8 cellular contexts compared by ENCODE assay signal in genomic region chr2:102356381-102356712, GRCh38. TPM values are rescaled to one million over a fixed set of nuclear protein-coding genes. Genes with fewer than 3 reads are reported as not detected.
A peak's percentile ranks its signal among the peaks of the same experiment; 100 is the strongest.
DNase-seq lines count a peak whose midpoint lies in the region; ATAC-seq, FAIRE-seq and TF ChIP-seq lines count a peak whose summit lies in the region.

No MANE protein-coding gene starts in this region.

- H3K27me3 ChIP-seq in cardiac muscle cell (peaks cover 36% of the 10 kb centered on the region), HepG2 (ENCODE audit: control insufficient read depth in 1 of 2, insufficient read depth in 2 of 2, low read length in 2 of 2) (peaks cover 2 to 18% of the 10 kb centered on the region in 2 experiments; a peak in 4 of 5 replicates)

- WGBS in HepG2 (ENCODE audit: low lambda C conversion rate): 16% methylated on average over 7 of the region's 7 CpGs
- WGBS in urinary bladder: 29% methylated on average over 7 of the region's 7 CpGs

- intact Hi-C loops in left ventricle myocardium superior (cut with micrococcal nuclease) (loop anchor here (5.0 kb wide), 1 partner anchor 104 kb away; no protein-coding TSS in a partner anchor), HepG2 (cut with micrococcal nuclease; ENCODE audit: unreplicated experiment) (loop anchor here (5.0 to 10.0 kb wide), 3 partner anchors 329 to 472 kb away; no protein-coding TSS in a partner anchor)

- H3K4me2 ChIP-seq in HepG2 (ENCODE audit: low read depth, low read length): peak overlapping the region; percentile 92

- H3K9ac ChIP-seq in HepG2 (ENCODE audit: insufficient read depth, low read depth, low read length): no peak overlapping the region

- H3K4me3 Mint-ChIP-seq in activated T-helper 17 cell treated with anti-CD3 and anti-CD28 coated beads, Interleukin-2, amount 50 U/mL, for 72 hours: peak overlapping the region; percentile 96

- H3K27ac ChIP-seq in cardiac muscle cell (no peak overlapping the region), HepG2 (ENCODE audit: extremely low read length, insufficient read depth, low read length) (no peak overlapping the region), urinary bladder (ENCODE audit: low read depth) (no peak overlapping the region)

- no peak for TF ChIP-seq EP300 in HepG2 (IDR thresholded peaks at IDR 0.05; ENCODE audit: low read depth in 2 of 2, low read length in 2 of 2)
- no peak for TF ChIP-seq EP300 in HepG2 (CRISPR knock-in tag; IDR thresholded peaks at IDR 0.05; ENCODE audit: borderline replicate concordance)

- no peak for TF ChIP-seq POLR2A in HepG2 (IDR thresholded peaks at IDR 0.05; ENCODE audit: insufficient read depth in 1 of 2, low read depth in 2 of 2, low read length in 2 of 2)

- H3K4me3 ChIP-seq in cardiac muscle cell: peak overlapping the region; percentile 43
- peak overlapping the region in 2 of 3 experiments; percentile 55 to 77; a peak in 3 of 6 replicates for H3K4me3 ChIP-seq in HepG2 (replicated peaks in 1 of 3; ENCODE audit: insufficient read depth in 1 of 3, low read depth in 2 of 3, low read length in 3 of 3)
- H3K4me3 ChIP-seq in urinary bladder (ENCODE audit: low read depth, low read length): peak overlapping the region; percentile 54

- H4K20me1 ChIP-seq in HepG2 (ENCODE audit: insufficient read depth, low read length): no peaks in the 10 kb centered on the region

- no peak for TF ChIP-seq CTCF in cardiac muscle cell (IDR thresholded peaks at IDR 0.05; ENCODE audit: low read depth, low read length)
- TF ChIP-seq CTCF in HepG2 (CRISPR knock-in tag; IDR thresholded peaks at IDR 0.05): no peak
- TF ChIP-seq CTCF in GM13977 (IDR thresholded peaks at IDR 0.05; ENCODE audit: extremely low read depth, insufficient read depth, missing control alignments): no peak
- TF ChIP-seq CTCF in omental fat pad (IDR thresholded peaks at IDR 0.05): no peak

- CTCF ChIA-PET in HepG2 (lab: Yijun Ruan, JAX; ENCODE audit: low intra/inter-chr PET ratio, low total read pairs): interaction anchor here (1.8 kb wide), 1 partner anchor 473 kb away, joined by 8 read pairs; no protein-coding TSS in a partner anchor

- in situ Hi-C loops in HepG2 (cut with HindIII; ENCODE audit: extremely low pct_ligation_motif_present, low pct_unique_long_range_greater_than_20kb): loop anchor here (5.0 to 10.0 kb wide), 2 partner anchors 104 to 362 kb away; partner anchors contain the start of gene IL1R2
- in situ Hi-C loops in GM13977 (cut with MboI; ENCODE audit: low pct_unique_long_range_greater_than_20kb, low sequenced_read_pairs, unreplicated experiment): no loop called here

- DNase-seq in cardiac muscle cell (ENCODE audit: low read depth in 1 of 2, low spot score in 1 of 2) (no peak), left ventricle myocardium superior (no peak), HepG2 (ENCODE audit: low spot score) (no peak), left lobe of liver (ENCODE audit: low spot score) (no peak), GM13977 (ENCODE audit: low spot score) (no peak), omental fat pad (ENCODE audit: low spot score) (no peak)

- no peaks in the 10 kb centered on the region for H3K9me3 Mint-ChIP-seq in activated T-helper 17 cell treated with anti-CD3 and anti-CD28 coated beads, Interleukin-2, amount 50 U/mL, for 72 hours

- no peaks in the 10 kb centered on the region for H3K4me1 ChIP-seq in cardiac muscle cell (ENCODE audit: low read depth)
- peaks cover 2% of the 10 kb centered on the region for H3K4me1 ChIP-seq in HepG2 (ENCODE audit: insufficient read depth, low read length)
- H3K4me1 ChIP-seq in urinary bladder (ENCODE audit: insufficient read depth): no peaks in the 10 kb centered on the region

- no peak for ATAC-seq in left ventricle myocardium superior
- peak; percentile 21 for ATAC-seq in activated T-helper 17 cell treated with anti-CD3 and anti-CD28 coated beads, Interleukin-2, amount 50 U/mL, for 72 hours (replicated peaks)
- no peak for ATAC-seq in HepG2
- ATAC-seq in left lobe of liver: no peak
- no peak for ATAC-seq in omental fat pad (ENCODE audit: low FRiP score)

- POLR2A ChIA-PET in HepG2 (lab: Yijun Ruan, JAX): interaction anchor here (0.7 kb wide), 1 partner anchor 214 kb away, joined by 3 read pairs; no protein-coding TSS in a partner anchor

- H3K36me3 Mint-ChIP-seq in activated T-helper 17 cell treated with anti-CD3 and anti-CD28 coated beads, Interleukin-2, amount 50 U/mL, for 72 hours (ENCODE audit: low read depth): peaks cover 31% of the 10 kb centered on the region

- H3K9me3 ChIP-seq in cardiac muscle cell (ENCODE audit: low read depth): no peaks in the 10 kb centered on the region
- H3K9me3 ChIP-seq in HepG2 (ENCODE audit: low read length): no peaks in the 10 kb centered on the region

- no peaks in the 10 kb centered on the region for H3K27me3 Mint-ChIP-seq in activated T-helper 17 cell treated with anti-CD3 and anti-CD28 coated beads, Interleukin-2, amount 50 U/mL, for 72 hours

- H3K36me3 ChIP-seq in cardiac muscle cell (no peaks in the 10 kb centered on the region), HepG2 (replicated peaks in 1 of 2; ENCODE audit: control insufficient read depth in 1 of 2, insufficient read depth in 2 of 2, low read length in 2 of 2) (no peaks in the 10 kb centered on the region), urinary bladder (ENCODE audit: insufficient read depth) (no peaks in the 10 kb centered on the region)

- peak overlapping the region; percentile 93 for H3K27ac Mint-ChIP-seq in activated T-helper 17 cell treated with anti-CD3 and anti-CD28 coated beads, Interleukin-2, amount 50 U/mL, for 72 hours

- no peak for FAIRE-seq in HepG2 (lab: Jason Lieb, UNC)

- no peaks in the 10 kb centered on the region for H3K79me2 ChIP-seq in HepG2 (ENCODE audit: insufficient read depth, low read length)

- no TSS peak for BruUV-seq in HepG2 (replicated peaks; lab: Mats Ljungman, UMichigan)

- TF ChIP-seq RAD21 in HepG2 (CRISPR knock-in tag; IDR thresholded peaks at IDR 0.05): no peak

- no peak overlapping the region for H2AFZ ChIP-seq in HepG2 (ENCODE audit: low read length)

- H3K4me1 Mint-ChIP-seq in activated T-helper 17 cell treated with anti-CD3 and anti-CD28 coated beads, Interleukin-2, amount 50 U/mL, for 72 hours: peaks cover 28% of the 10 kb centered on the region

RNA-seq across cellular contexts. Expression of gene IL18R1, which starts 0.8 kb away (rescaled TPM):
- total RNA-seq in cardiac muscle cell (0.07 and 0.12 TPM in 2 replicates), left ventricle myocardium superior (1.3 TPM), HepG2 (2016; rRNA removed; fragmentation: Illumina TruSeq; extraction: Trizol) (0.04 TPM in 1 of 2 replicates, not detected in the other), urinary bladder (3.3 TPM), left lobe of liver (7.6 TPM), omental fat pad (10 to 100 TPM in 3 of 4 donors, 1 to 10 TPM in 1; 5.8 to 51.9 (median 24.4) TPM)
- polyA plus RNA-seq in cardiac muscle cell (0.04 and 0.47 TPM in 2 replicates), HepG2 (2011; rRNA removed) (0.01 and 0.08 TPM in 2 replicates), urinary bladder (3.3 TPM)
- total RNA-seq in activated T-helper 17 cell treated with anti-CD3 and anti-CD28 coated beads, Interleukin-2, amount 50 U/mL, for 72 hours: 10 to 100 TPM; 20.5 to 27.7 TPM
- total RNA-seq in HepG2 (2016; cell fraction: cytosol; rRNA removed; fragmentation: Illumina TruSeq; extraction: Trizol; ENCODE audit: low read depth): not detected in 2 replicates
- total RNA-seq in HepG2 (2016; cell fraction: insoluble cytoplasmic fraction; rRNA removed; fragmentation: Illumina TruSeq; extraction: Trizol): 0.28 TPM in 1 of 2 replicates, not detected in the other
- total RNA-seq in HepG2 (2016; cell fraction: membrane; rRNA removed; fragmentation: Illumina TruSeq; extraction: Trizol): 0.09 TPM in 1 of 2 replicates, not detected in the other
- total RNA-seq in HepG2 (2016; cell fraction: nucleus; rRNA removed; fragmentation: Illumina TruSeq; extraction: Trizol): 0.25 TPM in 1 of 2 replicates, not detected in the other
- polyA plus RNA-seq in HepG2 (2011; cell fraction: cytosol; rRNA removed): 0.09 TPM in 2 replicates
- 0.17 TPM in 1 of 2 replicates, not detected in the other for polyA plus RNA-seq in HepG2 (2011; cell fraction: nucleus; rRNA removed)
- 0.20 TPM in 1 of 2 replicates, not detected in the other for polyA plus RNA-seq in HepG2 (2012)
- polyA plus RNA-seq in HepG2 (2016; cell fraction: cytosol; fragmentation: Illumina TruSeq; extraction: Trizol; ENCODE audit: low read depth): 0.05 TPM in 1 of 2 replicates, not detected in the other
- 0.35 TPM in 1 of 2 replicates, not detected in the other for polyA plus RNA-seq in HepG2 (2016; cell fraction: insoluble cytoplasmic fraction; fragmentation: Illumina TruSeq; extraction: Trizol; ENCODE audit: low read depth)
- polyA plus RNA-seq in HepG2 (2016; cell fraction: membrane; fragmentation: Illumina TruSeq; extraction: Trizol; ENCODE audit: low read depth): 0.15 TPM in 1 of 2 replicates, not detected in the other
- polyA plus RNA-seq in HepG2 (2016; cell fraction: nucleus; fragmentation: Illumina TruSeq; extraction: Trizol; ENCODE audit: insufficient read depth, low read depth): 0.79 TPM in 1 of 2 replicates, not detected in the other
- 0.20 and 1.2 TPM in 2 replicates for polyA minus RNA-seq in HepG2 (2011; rRNA and poly(A)+ RNA removed; ENCODE audit: low replicate concordance)
- polyA minus RNA-seq in HepG2 (2011; cell fraction: cytosol; rRNA and poly(A)+ RNA removed): not detected in 2 replicates
- polyA minus RNA-seq in HepG2 (2011; cell fraction: nucleus; rRNA and poly(A)+ RNA removed): 0.12 and 1.4 TPM in 2 replicates

RNA-seq across cellular contexts. Expression of gene IL1RL1, which starts 45.0 kb away (rescaled TPM):
- total RNA-seq in cardiac muscle cell (not detected in 2 replicates), left ventricle myocardium superior (2.5 TPM), HepG2 (2016; rRNA removed; fragmentation: Illumina TruSeq; extraction: Trizol) (0.02 and 0.06 TPM in 2 replicates), urinary bladder (12.8 TPM), left lobe of liver (2.6 TPM), omental fat pad (100 to 1,000 TPM in 1 of 4 donors, 10 to 100 TPM in 3; 48.1 to 307 (median 62.3) TPM)
- polyA plus RNA-seq in cardiac muscle cell (not detected in 2 replicates), HepG2 (2011; rRNA removed) (0.03 and 0.04 TPM in 2 replicates), urinary bladder (7.3 TPM)
- under 1 TPM; 0.24 to 0.79 TPM for total RNA-seq in activated T-helper 17 cell treated with anti-CD3 and anti-CD28 coated beads, Interleukin-2, amount 50 U/mL, for 72 hours
- total RNA-seq in HepG2 (2016; cell fraction: cytosol; rRNA removed; fragmentation: Illumina TruSeq; extraction: Trizol; ENCODE audit: low read depth): not detected in 2 replicates
- total RNA-seq in HepG2 (2016; cell fraction: insoluble cytoplasmic fraction; rRNA removed; fragmentation: Illumina TruSeq; extraction: Trizol): not detected in 2 replicates
- total RNA-seq in HepG2 (2016; cell fraction: membrane; rRNA removed; fragmentation: Illumina TruSeq; extraction: Trizol): not detected in 2 replicates
- not detected in 2 replicates for total RNA-seq in HepG2 (2016; cell fraction: nucleus; rRNA removed; fragmentation: Illumina TruSeq; extraction: Trizol)
- 0.03 TPM in 1 of 2 replicates, not detected in the other for polyA plus RNA-seq in HepG2 (2011; cell fraction: cytosol; rRNA removed)
- polyA plus RNA-seq in HepG2 (2011; cell fraction: nucleus; rRNA removed): 0.07 TPM in 1 of 2 replicates, not detected in the other
- not detected in 2 replicates for polyA plus RNA-seq in HepG2 (2012)
- 0.09 TPM in 1 of 2 replicates, not detected in the other for polyA plus RNA-seq in HepG2 (2016; cell fraction: cytosol; fragmentation: Illumina TruSeq; extraction: Trizol; ENCODE audit: low read depth)
- polyA plus RNA-seq in HepG2 (2016; cell fraction: insoluble cytoplasmic fraction; fragmentation: Illumina TruSeq; extraction: Trizol; ENCODE audit: low read depth): not detected in 2 replicates
- polyA plus RNA-seq in HepG2 (2016; cell fraction: membrane; fragmentation: Illumina TruSeq; extraction: Trizol; ENCODE audit: low read depth): not detected in 2 replicates
- polyA plus RNA-seq in HepG2 (2016; cell fraction: nucleus; fragmentation: Illumina TruSeq; extraction: Trizol; ENCODE audit: insufficient read depth, low read depth): not detected in 2 replicates
- 0.72 TPM in 1 of 2 replicates, not detected in the other for polyA minus RNA-seq in HepG2 (2011; rRNA and poly(A)+ RNA removed; ENCODE audit: low replicate concordance)
- not detected in 2 replicates for polyA minus RNA-seq in HepG2 (2011; cell fraction: cytosol; rRNA and poly(A)+ RNA removed)
- polyA minus RNA-seq in HepG2 (2011; cell fraction: nucleus; rRNA and poly(A)+ RNA removed): 0.12 and 0.13 TPM in 2 replicates
